In the genomic region with DNA sequence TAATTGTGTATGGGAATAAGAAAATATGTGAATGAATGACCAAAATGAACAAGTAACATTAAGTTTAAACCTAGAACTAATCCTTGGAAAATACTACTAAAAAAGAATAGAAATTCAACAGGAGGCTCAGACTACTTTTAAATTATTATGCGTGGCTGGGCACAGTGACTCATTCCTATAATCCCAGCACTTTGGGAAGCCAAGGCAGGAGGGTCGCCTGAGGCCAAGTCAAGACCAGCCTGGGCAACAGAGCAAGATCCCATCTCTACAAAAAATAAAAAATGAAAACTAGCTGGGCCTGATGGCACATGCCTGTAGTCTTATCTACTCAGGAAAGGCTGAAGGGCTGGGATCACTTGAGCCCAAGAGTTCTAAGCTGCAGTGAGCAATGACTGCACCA, we compare ENCODE assay signal across 20 cellular contexts.
A peak's percentile ranks its signal among the peaks of the same experiment; 100 is the strongest.
DNase-seq lines count a peak whose midpoint lies in the region; ATAC-seq, FAIRE-seq and TF ChIP-seq lines count a peak whose summit lies in the region.
"Had no signal": no experiment of that assay in that cellular context is flagged by ENCODE, and none has a peak within 500 bp of the region (broad histone marks: within the 10 kb centered on the region; RNA-seq: fewer than 3 reads in every experiment).

No MANE protein-coding gene starts in this region.

- TF ChIP-seq EP300 in HepG2 (IDR thresholded peaks at IDR 0.05; ENCODE audit: low read depth in 2 of 2, low read length in 2 of 2): no peak
- TF ChIP-seq EP300 in HepG2 (CRISPR knock-in tag; IDR thresholded peaks at IDR 0.05; ENCODE audit: borderline replicate concordance): no peak

- no peak overlapping the region for H3K4me2 ChIP-seq in HepG2 (ENCODE audit: low read depth, low read length)
- H3K4me2 ChIP-seq: BLaER1, GM23338 had no signal

- no peaks in the 10 kb centered on the region for H4K20me1 ChIP-seq in HepG2 (ENCODE audit: insufficient read depth, low read length)

- DNase-seq in HepG2 (ENCODE audit: low spot score) (no peak), right lobe of liver (no peak), WTC11 (ENCODE audit: low spot score) (no peak), memory B cell (ENCODE audit: low spot score in 2 of 2) (no peak), HuH-7.5 (ENCODE audit: low spot score) (no peak)
- DNase-seq in natural killer cell treated with Interleukin-12 subunit alpha and Interleukin-12 subunit beta and Interleukin-15 and Interleukin-18, amount 100 ng/mL, for 72 hours (ENCODE audit: low spot score): no peak
- no peak for DNase-seq in activated T-cell treated with anti-CD3 and anti-CD28 coated beads, Interleukin-2, amount 50 U/mL, for 72 hours
- DNase-seq: 8988T; CD4-positive, alpha-beta memory T cell; DMS153; DMS79; GDM1; HCEC 1CT; HFFc6 had no signal

- 99% methylated on average over 2 of the region's 2 CpGs for WGBS in HepG2 (ENCODE audit: low lambda C conversion rate)
- WGBS in right lobe of liver (ENCODE audit: insufficient coverage, low coverage, low lambda C conversion rate, missing lambda C conversion rate): 94% methylated on average over 2 of the region's 2 CpGs

- POLR2A ChIA-PET in HepG2 (lab: Yijun Ruan, JAX) (no interaction called here), WTC11 (lab: Charles Lee) (no interaction called here)

- CTCF ChIA-PET in HepG2 (lab: Yijun Ruan, JAX; ENCODE audit: low intra/inter-chr PET ratio, low total read pairs): no interaction called here
- CTCF ChIA-PET in WTC11 (lab: Charles Lee): no interaction called here

- peaks cover 5 to 28% of the 10 kb centered on the region in 2 experiments; a peak in 4 of 5 replicates for H3K36me3 ChIP-seq in HepG2 (replicated peaks in 1 of 2; ENCODE audit: control insufficient read depth in 1 of 2, insufficient read depth in 2 of 2, low read length in 2 of 2)
- peaks cover 0 to 6% (median 3%) of the 10 kb centered on the region in 4 donors for H3K36me3 ChIP-seq in right lobe of liver

- H3K79me2 ChIP-seq in HepG2 (ENCODE audit: insufficient read depth, low read length): no peaks in the 10 kb centered on the region

- H3K9me3 ChIP-seq in HepG2 (ENCODE audit: low read length): no peaks in the 10 kb centered on the region
- no peaks in the 10 kb centered on the region for H3K9me3 ChIP-seq in right lobe of liver
- H3K9me3 ChIP-seq: BLaER1 had no signal

- H3K27ac ChIP-seq in HepG2 (ENCODE audit: extremely low read length, insufficient read depth, low read length) (no peak overlapping the region), right lobe of liver (no peak overlapping the region)
- H3K27ac ChIP-seq: BLaER1 had no signal

- H3K9ac ChIP-seq in HepG2 (ENCODE audit: insufficient read depth, low read depth, low read length): no peak overlapping the region
- H3K9ac ChIP-seq: BLaER1 had no signal

- FAIRE-seq in HepG2 (lab: Jason Lieb, UNC): no peak
- FAIRE-seq: GM12892, GM18507, H54 had no signal

- TF ChIP-seq RAD21 in HepG2 (CRISPR knock-in tag; IDR thresholded peaks at IDR 0.05): no peak

- intact Hi-C loops in HepG2 (cut with micrococcal nuclease; ENCODE audit: unreplicated experiment) (no loop called here), right lobe of liver (cut with DNase I) (no loop called here)

- ATAC-seq in HepG2 (no peak), right lobe of liver (no peak), WTC11 (no peak), memory B cell (ENCODE audit: low read depth) (no peak)
- no peak for ATAC-seq in natural killer cell treated with Interleukin-12 subunit alpha and Interleukin-12 subunit beta and Interleukin-15 and Interleukin-18, amount 100 ng/mL, for 72 hours
- ATAC-seq in activated T-cell treated with anti-CD3 and anti-CD28 coated beads, Interleukin-2, amount 50 U/mL, for 72 hours (replicated peaks in 1 of 2): no peak
- ATAC-seq: GM23338 had no signal

- no peaks in the 10 kb centered on the region for H3K27me3 ChIP-seq in HepG2 (ENCODE audit: control insufficient read depth in 1 of 2, insufficient read depth in 2 of 2, low read length in 2 of 2)
- no peaks in the 10 kb centered on the region for H3K27me3 ChIP-seq in right lobe of liver
- H3K27me3 ChIP-seq: BLaER1 had no signal

- H3K36me3 Mint-ChIP-seq in WTC11: peaks cover 32% of the 10 kb centered on the region
- peaks cover 30% of the 10 kb centered on the region for H3K36me3 Mint-ChIP-seq in memory B cell
- H3K36me3 Mint-ChIP-seq in natural killer cell treated with Interleukin-12 subunit alpha and Interleukin-12 subunit beta and Interleukin-15 and Interleukin-18, amount 100 ng/mL, for 72 hours: peaks cover 14% of the 10 kb centered on the region
- peaks cover 2 to 23% of the 10 kb centered on the region in 2 donors for H3K36me3 Mint-ChIP-seq in activated T-cell treated with anti-CD3 and anti-CD28 coated beads, Interleukin-2, amount 50 U/mL, for 72 hours (ENCODE audit: insufficient read depth in 2 of 2)

- H3K4me3 Mint-ChIP-seq in WTC11 (no peak overlapping the region), memory B cell (no peak overlapping the region)
- no peak overlapping the region for H3K4me3 Mint-ChIP-seq in natural killer cell treated with Interleukin-12 subunit alpha and Interleukin-12 subunit beta and Interleukin-15 and Interleukin-18, amount 100 ng/mL, for 72 hours
- H3K4me3 Mint-ChIP-seq in activated T-cell treated with anti-CD3 and anti-CD28 coated beads, Interleukin-2, amount 50 U/mL, for 72 hours: no peak overlapping the region
- H3K4me3 Mint-ChIP-seq: CD14-positive monocyte; CD4-positive, alpha-beta memory T cell; GM23338; HFFc6 had no signal

- H3K4me1 Mint-ChIP-seq in WTC11 (peaks cover 3% of the 10 kb centered on the region), memory B cell (peaks cover 13% of the 10 kb centered on the region)
- H3K4me1 Mint-ChIP-seq in natural killer cell treated with Interleukin-12 subunit alpha and Interleukin-12 subunit beta and Interleukin-15 and Interleukin-18, amount 100 ng/mL, for 72 hours (ENCODE audit: low read depth in 2 of 2): peaks cover 7% of the 10 kb centered on the region in 2 donors
- peaks cover 13% of the 10 kb centered on the region for H3K4me1 Mint-ChIP-seq in activated T-cell treated with anti-CD3 and anti-CD28 coated beads, Interleukin-2, amount 50 U/mL, for 72 hours (ENCODE audit: low read depth)
- H3K4me1 Mint-ChIP-seq: CD14-positive monocyte had no signal

- H3K4me3 ChIP-seq in HepG2 (replicated peaks in 1 of 3; ENCODE audit: insufficient read depth in 1 of 3, low read depth in 2 of 3, low read length in 3 of 3): no peak overlapping the region
- no peak overlapping the region for H3K4me3 ChIP-seq in right lobe of liver
- H3K4me3 ChIP-seq: BLaER1, GM23338 had no signal

- H3K9me3 Mint-ChIP-seq in WTC11: no peaks in the 10 kb centered on the region
- peaks cover 1% of the 10 kb centered on the region for H3K9me3 Mint-ChIP-seq in memory B cell
- no peaks in the 10 kb centered on the region for H3K9me3 Mint-ChIP-seq in natural killer cell treated with Interleukin-12 subunit alpha and Interleukin-12 subunit beta and Interleukin-15 and Interleukin-18, amount 100 ng/mL, for 72 hours
- H3K9me3 Mint-ChIP-seq in activated T-cell treated with anti-CD3 and anti-CD28 coated beads, Interleukin-2, amount 50 U/mL, for 72 hours: no peaks in the 10 kb centered on the region
- H3K9me3 Mint-ChIP-seq: GM23338, HFFc6 had no signal

- H3K4me1 ChIP-seq in HepG2 (ENCODE audit: insufficient read depth, low read length): 0 out of 2 replicates have a peak, but pooled peaks cover under 1% of the 10 kb centered on the region
- no peaks in the 10 kb centered on the region for H3K4me1 ChIP-seq in right lobe of liver
- H3K4me1 ChIP-seq: BLaER1 had no signal

- no peak for TF ChIP-seq CTCF in HepG2 (CRISPR knock-in tag; IDR thresholded peaks at IDR 0.05)
- TF ChIP-seq CTCF in right lobe of liver (IDR thresholded peaks at IDR 0.05): no peak
- no peak for TF ChIP-seq CTCF in WTC11 (IDR thresholded peaks at IDR 0.05)

- TF ChIP-seq POLR2A in HepG2 (IDR thresholded peaks at IDR 0.05; ENCODE audit: insufficient read depth in 1 of 2, low read depth in 2 of 2, low read length in 2 of 2) (no peak), right lobe of liver (IDR thresholded peaks at IDR 0.05) (no peak)

- H3K27me3 Mint-ChIP-seq in WTC11 (ENCODE audit: low read depth) (no peaks in the 10 kb centered on the region), memory B cell (no peaks in the 10 kb centered on the region)
- H3K27me3 Mint-ChIP-seq in natural killer cell treated with Interleukin-12 subunit alpha and Interleukin-12 subunit beta and Interleukin-15 and Interleukin-18, amount 100 ng/mL, for 72 hours: no peaks in the 10 kb centered on the region
- no peaks in the 10 kb centered on the region for H3K27me3 Mint-ChIP-seq in activated T-cell treated with anti-CD3 and anti-CD28 coated beads, Interleukin-2, amount 50 U/mL, for 72 hours (ENCODE audit: low read depth)
- H3K27me3 Mint-ChIP-seq: CD4-positive, alpha-beta memory T cell had no signal

- BruUV-seq in HepG2 (replicated peaks; lab: Mats Ljungman, UMichigan): no TSS peak

- H3K27ac Mint-ChIP-seq in WTC11: no peak overlapping the region
- H3K27ac Mint-ChIP-seq in memory B cell: peak overlapping the region; percentile 50
- H3K27ac Mint-ChIP-seq in natural killer cell treated with Interleukin-12 subunit alpha and Interleukin-12 subunit beta and Interleukin-15 and Interleukin-18, amount 100 ng/mL, for 72 hours: no peak overlapping the region
- no peak overlapping the region for H3K27ac Mint-ChIP-seq in activated T-cell treated with anti-CD3 and anti-CD28 coated beads, Interleukin-2, amount 50 U/mL, for 72 hours
- H3K27ac Mint-ChIP-seq: CD14-positive monocyte, HFFc6 had no signal

- in situ Hi-C loops in HepG2 (cut with HindIII; ENCODE audit: extremely low pct_ligation_motif_present, low pct_unique_long_range_greater_than_20kb): no loop called here

- H2AFZ ChIP-seq in HepG2 (ENCODE audit: low read length): no peak overlapping the region
- H2AFZ ChIP-seq: GM23338 had no signal

TF ChIP-seq in HepG2, 621 proteins besides CTCF, POLR2A, EP300 and RAD21:
- TF ChIP-seq ZNF121 (CRISPR knock-in tag; IDR thresholded peaks at IDR 0.05) (peak; percentile 34; the same call in 1 of the 2 replicates), ZNF777 (CRISPR knock-in tag; IDR thresholded peaks at IDR 0.05) (no peak)
TF ChIP-seq in HepG2: peak in this region for 1.

TF ChIP-seq in WTC11, 78 proteins besides CTCF, POLR2A, EP300 and RAD21:
- TF ChIP-seq ZNF121 (CRISPR knock-in tag; IDR thresholded peaks at IDR 0.05): peak; percentile 80; the same call in 1 of the 2 replicates
- TF ChIP-seq ZNF317 (CRISPR knock-in tag; IDR thresholded peaks at IDR 0.05; ENCODE audit: borderline replicate concordance, low read depth): no peak
